In the genomic region with DNA sequence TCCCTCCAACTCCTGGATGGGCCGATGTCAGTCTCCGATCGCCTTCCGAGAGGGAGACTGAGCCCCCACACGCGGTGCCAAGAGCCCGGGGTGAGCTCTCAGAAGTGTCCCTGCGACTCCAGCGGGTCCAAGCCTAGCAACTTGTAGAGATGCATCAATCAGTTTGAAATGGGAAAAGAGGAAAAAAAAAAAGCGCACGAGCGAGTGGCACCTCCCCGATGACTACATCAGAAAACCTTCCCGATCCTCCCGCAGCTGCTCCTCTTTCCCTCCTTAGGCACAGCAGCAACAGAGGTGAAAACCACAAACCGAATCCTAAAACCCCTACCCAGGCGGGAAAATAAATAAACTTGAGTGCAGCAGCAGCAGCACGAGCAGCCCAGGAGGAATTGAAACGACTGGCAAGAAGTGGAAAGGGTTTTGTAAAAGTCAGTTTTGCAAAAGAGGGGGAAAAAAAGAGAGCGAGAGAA, we compare ENCODE assay signal across 8 cellular contexts. TPM values are rescaled to one million over a fixed set of nuclear protein-coding genes. Genes with fewer than 3 reads are reported as not detected.
DNase-seq lines count a peak whose midpoint lies in the region; ATAC-seq and TF ChIP-seq lines count a peak whose summit lies in the region.

No MANE protein-coding gene starts in this region.

- H3K27ac ChIP-seq in VCaP (peak overlapping the region; percentile 70), parathyroid adenoma (no peak overlapping the region)

- TF ChIP-seq CTCF in VCaP (conservative IDR thresholded peaks at IDR 0.05), result no peak
- no peak for TF ChIP-seq CTCF in parathyroid adenoma (IDR thresholded peaks at IDR 0.05)

- peak overlapping the region; percentile 71 for H3K4me3 Mint-ChIP-seq in activated naive CD4-positive, alpha-beta T cell treated with anti-CD3 and anti-CD28 coated beads for 36 hours

- no peaks in the 10 kb centered on the region for H3K27me3 ChIP-seq in parathyroid adenoma (ENCODE audit: control insufficient read depth, insufficient read depth, low read length)

- no peaks in the 10 kb centered on the region for H3K79me2 ChIP-seq in parathyroid adenoma

- no peak overlapping the region for H3K9ac ChIP-seq in parathyroid adenoma

- CTCF ChIA-PET in activated naive CD4-positive, alpha-beta T cell treated with anti-CD3 and anti-CD28 coated beads for 36 hours (lab: Charles Lee), result interaction anchor here (0.6 kb wide), 2 partner anchors 202 to 1236 kb away, joined by 3 read pairs; no protein-coding TSS in a partner anchor

- DNase-seq in activated naive CD4-positive, alpha-beta T cell treated with anti-CD3 and anti-CD28 coated beads for 36 hours, result no peak
- DNase-seq in activated naive CD4-positive, alpha-beta T cell treated with Interleukin-2 at 50 U/mL for 16 hours, result no peak
- DNase-seq in NCI-H1105 (lab: John Stamatoyannopoulos, UW) (peak; percentile 18), foreskin melanocyte (peak; percentile 44)

- no peaks in the 10 kb centered on the region for H3K9me3 ChIP-seq in parathyroid adenoma (ENCODE audit: control insufficient read depth, low read length)

- intact Hi-C loops in activated naive CD4-positive, alpha-beta T cell treated with anti-CD3 and anti-CD28 coated beads for 36 hours (cut with micrococcal nuclease), result loop anchor here (2.0 to 5.0 kb wide), 6 partner anchors 99 to 711 kb away; a partner anchor contains a TSS

- H3K36me3 Mint-ChIP-seq in activated naive CD4-positive, alpha-beta T cell treated with anti-CD3 and anti-CD28 coated beads for 36 hours (ENCODE audit: low read depth), result no peaks in the 10 kb centered on the region

- H3K27me3 Mint-ChIP-seq in activated naive CD4-positive, alpha-beta T cell treated with anti-CD3 and anti-CD28 coated beads for 36 hours (ENCODE audit: low read depth), result peaks cover 66% of the 10 kb centered on the region

- H3K36me3 ChIP-seq in parathyroid adenoma (ENCODE audit: control insufficient read depth, insufficient read depth, low read length), result no peaks in the 10 kb centered on the region

- H3K4me1 Mint-ChIP-seq in activated naive CD4-positive, alpha-beta T cell treated with anti-CD3 and anti-CD28 coated beads for 36 hours (ENCODE audit: low read depth), result peaks cover 29% of the 10 kb centered on the region

- H3K4me3 ChIP-seq in parathyroid adenoma (ENCODE audit: low read depth, low read length), result peak overlapping the region; percentile 47

- no peak overlapping the region for H3K27ac Mint-ChIP-seq in activated naive CD4-positive, alpha-beta T cell treated with anti-CD3 and anti-CD28 coated beads for 36 hours

- H3K4me1 ChIP-seq in parathyroid adenoma, result peaks cover 3% of the 10 kb centered on the region

- peak overlapping the region; percentile 57 for H2AFZ ChIP-seq in parathyroid adenoma

- H3K4me2 ChIP-seq in parathyroid adenoma (ENCODE audit: low read length), result peak overlapping the region; percentile 99

- no peaks in the 10 kb centered on the region for H3K9me3 Mint-ChIP-seq in activated naive CD4-positive, alpha-beta T cell treated with anti-CD3 and anti-CD28 coated beads for 36 hours

- ATAC-seq in GM18868 (IDR thresholded peaks at IDR 0.05; ENCODE audit: unreplicated experiment) (no peak), HG02840 (IDR thresholded peaks at IDR 0.05; ENCODE audit: low FRiP score, unreplicated experiment) (no peak)

RNA-seq across cellular contexts. Expression of a gene that starts 1.0 kb away (rescaled TPM):
- total RNA-seq in activated naive CD4-positive, alpha-beta T cell treated with anti-CD3 and anti-CD28 coated beads for 36 hours, result not detected

Comparison
In these comparisons a context has a peak if more than half of its experiments do, and no peak if none do; other contexts are left out.
1. DNase-seq: peak in NCI-H1105 (single experiment) and foreskin melanocyte (single experiment); none in activated naive CD4-positive, alpha-beta T cell treated with anti-CD3 and anti-CD28 coated beads for 36 hours (single experiment) and activated naive CD4-positive, alpha-beta T cell treated with Interleukin-2 at 50 U/mL for 16 hours (single experiment).